ENCODE assay signal across 1 cellular context in the genomic region with DNA sequence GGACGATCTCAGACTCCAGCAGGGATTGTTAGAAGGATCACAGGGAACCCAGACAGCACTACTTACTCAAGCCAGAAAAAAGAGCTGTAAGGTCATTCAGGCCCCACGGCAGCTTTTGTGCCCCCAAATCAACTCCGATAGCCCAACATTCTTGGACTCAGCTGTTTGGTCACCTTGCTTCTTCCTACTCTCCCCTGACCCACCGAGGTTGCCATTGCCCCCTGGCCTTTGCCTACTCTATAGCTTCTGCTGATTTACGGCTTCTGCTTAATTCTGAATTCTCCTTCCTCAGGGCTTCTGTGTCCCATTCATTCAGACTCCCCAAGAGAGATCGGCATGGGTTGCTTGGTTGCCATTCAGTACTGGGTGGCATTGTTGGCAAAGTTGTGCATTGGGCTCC.
TF ChIP-seq lines count a peak whose summit lies in the region.

No MANE protein-coding gene starts in this region.

TF ChIP-seq in HepG2, 621 proteins besides CTCF, POLR2A, EP300 and RAD21:
- no peak for TF ChIP-seq SAP130 (CRISPR knock-in tag; IDR thresholded peaks at IDR 0.05; ENCODE audit: low read depth)
- TF ChIP-seq ZNF296 (CRISPR knock-in tag; conservative IDR thresholded peaks at IDR 0.05), result 0 out of 2 replicates have a peak, but pooled peaks have one; percentile 22
- TF ChIP-seq TEAD3 (CRISPR knock-in tag; optimal IDR thresholded peaks at IDR 0.05; ENCODE audit: borderline replicate concordance), result no peak
- TF ChIP-seq, protein P1, sequence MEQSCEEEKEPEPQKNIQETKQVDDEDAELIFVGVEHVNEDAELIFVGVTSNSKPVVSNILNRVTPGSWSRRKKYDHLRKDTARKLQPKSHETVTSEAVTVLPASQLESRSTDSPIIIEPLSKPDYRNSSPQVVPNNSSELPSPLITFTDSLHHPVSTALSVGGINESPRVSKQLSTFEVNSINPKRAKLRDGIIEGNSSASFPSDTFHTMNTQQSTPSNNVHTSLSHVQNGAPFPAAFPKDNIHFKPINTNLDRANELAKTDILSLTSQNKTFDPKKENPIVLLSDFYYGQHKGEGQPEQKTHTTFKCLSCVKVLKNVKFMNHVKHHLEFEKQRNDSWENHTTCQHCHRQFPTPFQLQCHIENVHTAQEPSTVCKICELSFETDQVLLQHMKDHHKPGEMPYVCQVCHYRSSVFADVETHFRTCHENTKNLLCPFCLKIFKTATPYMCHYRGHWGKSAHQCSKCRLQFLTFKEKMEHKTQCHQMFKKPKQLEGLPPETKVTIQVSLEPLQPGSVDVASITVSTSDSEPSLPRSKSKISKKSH (CRISPR knock-in tag; IDR thresholded peaks at IDR 0.05; ENCODE audit: borderline replicate concordance), result no peak
- TF ChIP-seq JUN (CRISPR knock-in tag; IDR thresholded peaks at IDR 0.05), result no peak
- no peak for TF ChIP-seq CBX5 (CRISPR knock-in tag; IDR thresholded peaks at IDR 0.05; ENCODE audit: borderline replicate concordance)
- TF ChIP-seq NAIF1 (CRISPR knock-in tag; IDR thresholded peaks at IDR 0.05; ENCODE audit: borderline replicate concordance), result no peak
- no peak for TF ChIP-seq ZBTB7B (CRISPR knock-in tag; IDR thresholded peaks at IDR 0.05)
- no peak for TF ChIP-seq SYNCRIP (IDR thresholded peaks at IDR 0.05; ENCODE audit: insufficient read depth, low read depth, low read length)
- TF ChIP-seq NFIB (CRISPR knock-in tag; IDR thresholded peaks at IDR 0.05; ENCODE audit: borderline replicate concordance), result no peak
- no peak for TF ChIP-seq ZNF616 (CRISPR knock-in tag; IDR thresholded peaks at IDR 0.05; ENCODE audit: low read depth)
- no peak for TF ChIP-seq NFIC (IDR thresholded peaks at IDR 0.05; ENCODE audit: low read length)
- TF ChIP-seq, protein P2, sequence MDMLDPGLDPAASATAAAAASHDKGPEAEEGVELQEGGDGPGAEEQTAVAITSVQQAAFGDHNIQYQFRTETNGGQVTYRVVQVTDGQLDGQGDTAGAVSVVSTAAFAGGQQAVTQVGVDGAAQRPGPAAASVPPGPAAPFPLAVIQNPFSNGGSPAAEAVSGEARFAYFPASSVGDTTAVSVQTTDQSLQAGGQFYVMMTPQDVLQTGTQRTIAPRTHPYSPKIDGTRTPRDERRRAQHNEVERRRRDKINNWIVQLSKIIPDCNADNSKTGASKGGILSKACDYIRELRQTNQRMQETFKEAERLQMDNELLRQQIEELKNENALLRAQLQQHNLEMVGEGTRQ (IDR thresholded peaks at IDR 0.05; ENCODE audit: low read depth, low read length), result no peak
- TF ChIP-seq, protein P2 (CRISPR knock-in tag; IDR thresholded peaks at IDR 0.05; ENCODE audit: borderline replicate concordance), result no peak
- TF ChIP-seq ASH2L (IDR thresholded peaks at IDR 0.05; ENCODE audit: insufficient read length, low read depth, low read length), result no peak
- TF ChIP-seq, protein P3, sequence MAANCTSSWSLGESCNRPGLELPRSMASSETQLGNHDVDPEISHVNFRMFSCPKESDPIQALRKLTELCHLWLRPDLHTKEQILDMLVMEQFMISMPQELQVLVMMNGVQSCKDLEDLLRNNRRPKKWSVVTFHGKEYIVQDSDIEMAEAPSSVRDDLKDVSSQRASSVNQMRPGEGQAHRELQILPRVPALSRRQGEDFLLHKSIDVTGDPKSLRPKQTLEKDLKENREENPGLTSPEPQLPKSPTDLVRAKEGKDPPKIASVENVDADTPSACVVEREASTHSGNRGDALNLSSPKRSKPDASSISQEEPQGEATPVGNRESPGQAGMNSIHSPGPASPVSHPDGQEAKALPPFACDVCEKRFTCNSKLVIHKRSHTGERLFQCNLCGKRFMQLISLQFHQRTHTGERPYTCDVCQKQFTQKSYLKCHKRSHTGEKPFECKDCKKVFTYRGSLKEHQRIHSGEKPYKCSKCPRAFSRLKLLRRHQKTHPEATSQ (CRISPR knock-in tag; IDR thresholded peaks at IDR 0.05; ENCODE audit: borderline replicate concordance), result no peak
- no peak for TF ChIP-seq CC2D1A (CRISPR knock-in tag; IDR thresholded peaks at IDR 0.05)
- TF ChIP-seq ZNF564 (CRISPR knock-in tag; IDR thresholded peaks at IDR 0.05), result no peak
- TF ChIP-seq, protein P4, sequence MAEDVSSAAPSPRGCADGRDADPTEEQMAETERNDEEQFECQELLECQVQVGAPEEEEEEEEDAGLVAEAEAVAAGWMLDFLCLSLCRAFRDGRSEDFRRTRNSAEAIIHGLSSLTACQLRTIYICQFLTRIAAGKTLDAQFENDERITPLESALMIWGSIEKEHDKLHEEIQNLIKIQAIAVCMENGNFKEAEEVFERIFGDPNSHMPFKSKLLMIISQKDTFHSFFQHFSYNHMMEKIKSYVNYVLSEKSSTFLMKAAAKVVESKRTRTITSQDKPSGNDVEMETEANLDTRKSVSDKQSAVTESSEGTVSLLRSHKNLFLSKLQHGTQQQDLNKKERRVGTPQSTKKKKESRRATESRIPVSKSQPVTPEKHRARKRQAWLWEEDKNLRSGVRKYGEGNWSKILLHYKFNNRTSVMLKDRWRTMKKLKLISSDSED (CRISPR knock-in tag; IDR thresholded peaks at IDR 0.05), result no peak
- no peak for TF ChIP-seq RBFOX2 (IDR thresholded peaks at IDR 0.05; ENCODE audit: low read depth, low read length)
- 0 out of 2 replicates have a peak, but pooled peaks have one; percentile 34 for TF ChIP-seq SP4 (CRISPR knock-in tag; IDR thresholded peaks at IDR 0.05)
- TF ChIP-seq, protein P5, sequence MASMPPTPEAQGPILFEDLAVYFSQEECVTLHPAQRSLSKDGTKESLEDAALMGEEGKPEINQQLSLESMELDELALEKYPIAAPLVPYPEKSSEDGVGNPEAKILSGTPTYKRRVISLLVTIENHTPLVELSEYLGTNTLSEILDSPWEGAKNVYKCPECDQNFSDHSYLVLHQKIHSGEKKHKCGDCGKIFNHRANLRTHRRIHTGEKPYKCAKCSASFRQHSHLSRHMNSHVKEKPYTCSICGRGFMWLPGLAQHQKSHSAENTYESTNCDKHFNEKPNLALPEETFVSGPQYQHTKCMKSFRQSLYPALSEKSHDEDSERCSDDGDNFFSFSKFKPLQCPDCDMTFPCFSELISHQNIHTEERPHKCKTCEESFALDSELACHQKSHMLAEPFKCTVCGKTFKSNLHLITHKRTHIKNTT (CRISPR knock-in tag; IDR thresholded peaks at IDR 0.05), result no peak
- no peak for TF ChIP-seq MED1 (CRISPR knock-in tag; IDR thresholded peaks at IDR 0.05)
- TF ChIP-seq, protein P6, sequence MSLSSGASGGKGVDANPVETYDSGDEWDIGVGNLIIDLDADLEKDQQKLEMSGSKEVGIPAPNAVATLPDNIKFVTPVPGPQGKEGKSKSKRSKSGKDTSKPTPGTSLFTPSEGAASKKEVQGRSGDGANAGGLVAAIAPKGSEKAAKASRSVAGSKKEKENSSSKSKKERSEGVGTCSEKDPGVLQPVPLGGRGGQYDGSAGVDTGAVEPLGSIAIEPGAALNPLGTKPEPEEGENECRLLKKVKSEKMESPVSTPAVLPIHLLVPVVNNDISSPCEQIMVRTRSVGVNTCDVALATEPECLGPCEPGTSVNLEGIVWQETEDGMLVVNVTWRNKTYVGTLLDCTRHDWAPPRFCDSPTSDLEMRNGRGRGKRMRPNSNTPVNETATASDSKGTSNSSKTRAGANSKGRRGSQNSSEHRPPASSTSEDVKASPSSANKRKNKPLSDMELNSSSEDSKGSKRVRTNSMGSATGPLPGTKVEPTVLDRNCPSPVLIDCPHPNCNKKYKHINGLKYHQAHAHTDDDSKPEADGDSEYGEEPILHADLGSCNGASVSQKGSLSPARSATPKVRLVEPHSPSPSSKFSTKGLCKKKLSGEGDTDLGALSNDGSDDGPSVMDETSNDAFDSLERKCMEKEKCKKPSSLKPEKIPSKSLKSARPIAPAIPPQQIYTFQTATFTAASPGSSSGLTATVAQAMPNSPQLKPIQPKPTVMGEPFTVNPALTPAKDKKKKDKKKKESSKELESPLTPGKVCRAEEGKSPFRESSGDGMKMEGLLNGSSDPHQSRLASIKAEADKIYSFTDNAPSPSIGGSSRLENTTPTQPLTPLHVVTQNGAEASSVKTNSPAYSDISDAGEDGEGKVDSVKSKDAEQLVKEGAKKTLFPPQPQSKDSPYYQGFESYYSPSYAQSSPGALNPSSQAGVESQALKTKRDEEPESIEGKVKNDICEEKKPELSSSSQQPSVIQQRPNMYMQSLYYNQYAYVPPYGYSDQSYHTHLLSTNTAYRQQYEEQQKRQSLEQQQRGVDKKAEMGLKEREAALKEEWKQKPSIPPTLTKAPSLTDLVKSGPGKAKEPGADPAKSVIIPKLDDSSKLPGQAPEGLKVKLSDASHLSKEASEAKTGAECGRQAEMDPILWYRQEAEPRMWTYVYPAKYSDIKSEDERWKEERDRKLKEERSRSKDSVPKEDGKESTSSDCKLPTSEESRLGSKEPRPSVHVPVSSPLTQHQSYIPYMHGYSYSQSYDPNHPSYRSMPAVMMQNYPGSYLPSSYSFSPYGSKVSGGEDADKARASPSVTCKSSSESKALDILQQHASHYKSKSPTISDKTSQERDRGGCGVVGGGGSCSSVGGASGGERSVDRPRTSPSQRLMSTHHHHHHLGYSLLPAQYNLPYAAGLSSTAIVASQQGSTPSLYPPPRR (CRISPR knock-in tag; IDR thresholded peaks at IDR 0.05; ENCODE audit: borderline replicate concordance), result 0 out of 2 replicates have a peak, but pooled peaks have one; percentile 11
- TF ChIP-seq ZNF460 (CRISPR knock-in tag; IDR thresholded peaks at IDR 0.05; ENCODE audit: borderline replicate concordance), result no peak
- no peak for TF ChIP-seq ZNF101 (CRISPR knock-in tag; IDR thresholded peaks at IDR 0.05; ENCODE audit: borderline replicate concordance, low read depth)
- TF ChIP-seq ZNF354B (CRISPR knock-in tag; IDR thresholded peaks at IDR 0.05), result no peak
- TF ChIP-seq ZNF776 (CRISPR knock-in tag; IDR thresholded peaks at IDR 0.05), result 0 out of 2 replicates have a peak, but pooled peaks have one; percentile 30
